1 cellular context compared by ENCODE assay signal in genomic region chr6:17931227-17931626, GRCh38.
TF ChIP-seq lines count a peak whose summit lies in the region.

No MANE protein-coding gene starts in this region.

TF ChIP-seq in GM23338, 12 proteins besides CTCF, POLR2A, EP300 and RAD21 (continued from another document):
- no peak for TF ChIP-seq ZNF462 (CRISPR knock-in tag; IDR thresholded peaks at IDR 0.05)
- TF ChIP-seq ETS1 (IDR thresholded peaks at IDR 0.05) = no peak
- no peak for TF ChIP-seq ZNF114 (CRISPR knock-in tag; IDR thresholded peaks at IDR 0.05)
- TF ChIP-seq EZH2phosphoT487 (IDR thresholded peaks at IDR 0.05; ENCODE audit: unreplicated experiment) = no peak
- TF ChIP-seq EZH2 (IDR thresholded peaks at IDR 0.05; ENCODE audit: low read depth, unreplicated experiment) = no peak
- TF ChIP-seq ZNF331 (CRISPR knock-in tag; IDR thresholded peaks at IDR 0.05; ENCODE audit: low read depth) = no peak
- TF ChIP-seq JUNB (IDR thresholded peaks at IDR 0.05; ENCODE audit: unreplicated experiment) = no peak
